ENCODE assay signal across 1 cellular context in genomic region chr2:12031871-12032270, GRCh38.
TF ChIP-seq lines count a peak whose summit lies in the region.

No MANE protein-coding gene starts in this region.

TF ChIP-seq in H1, 55 proteins besides CTCF, POLR2A, EP300 and RAD21:
- TF ChIP-seq CHD2 (IDR thresholded peaks at IDR 0.05; ENCODE audit: low read length) (no peak), POLR2AphosphoS5 (IDR thresholded peaks at IDR 0.05; ENCODE audit: low read depth, low read length) (no peak), NANOG (IDR thresholded peaks at IDR 0.05; ENCODE audit: insufficient read depth, low read depth, low read length, poor library complexity, severe bottlenecking) (no peak), ZNF274 (IDR thresholded peaks at IDR 0.05; ENCODE audit: borderline replicate concordance, extremely low read depth, low read length) (no peak), EZH2 (IDR thresholded peaks at IDR 0.05; ENCODE audit: low read depth, low read length, severe bottlenecking) (no peak)
TF ChIP-seq in H1: peak in this region for 0.
